In the genomic region with DNA sequence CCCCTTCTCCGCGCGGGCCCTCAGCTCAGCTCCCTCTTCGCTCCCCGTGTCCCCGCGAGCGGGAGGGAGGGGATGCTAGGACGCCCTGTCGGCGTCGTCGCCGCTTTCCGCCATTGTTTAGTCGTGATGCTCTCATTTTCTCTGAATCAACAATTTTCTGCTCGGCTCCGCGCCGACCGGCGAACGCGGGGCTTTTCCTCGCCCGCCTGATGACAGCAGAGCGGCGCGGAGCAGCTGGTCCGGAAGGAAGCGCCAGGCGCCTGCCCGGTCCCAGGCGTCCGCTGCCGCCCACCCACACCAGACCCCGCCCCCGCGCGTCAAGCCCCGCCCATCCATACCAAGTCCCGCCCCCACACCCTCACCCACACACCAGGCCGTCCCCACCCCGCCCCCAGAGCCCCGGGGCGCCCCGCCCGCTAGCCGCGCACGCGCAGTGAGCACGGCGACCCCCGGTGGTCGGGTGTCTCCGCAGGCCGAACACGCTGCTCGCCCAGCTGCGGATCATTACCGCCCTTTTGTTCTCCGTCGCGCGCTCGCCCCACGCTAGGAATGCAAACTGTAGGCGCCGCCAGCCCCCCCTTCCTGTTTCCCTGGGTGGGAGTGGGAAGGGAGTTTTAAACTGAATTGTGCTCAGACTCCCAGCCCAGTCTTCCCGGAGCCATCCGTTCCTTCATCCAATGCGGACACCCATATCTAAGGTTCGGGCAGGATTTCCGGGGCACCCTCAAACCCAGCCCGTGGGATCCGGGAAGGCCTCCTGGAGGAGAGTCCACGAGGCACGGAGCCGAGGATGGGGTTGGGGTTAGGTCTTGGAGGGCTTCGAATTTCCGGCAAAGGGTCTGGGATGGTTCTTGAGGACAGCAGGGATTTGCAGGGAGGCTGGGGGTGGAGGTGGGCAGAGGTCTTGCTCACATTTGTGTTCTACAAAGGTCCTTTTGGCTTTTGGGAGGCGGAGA, we compare ENCODE assay signal across 8 cellular contexts.
DNase-seq lines count a peak whose midpoint lies in the region; ATAC-seq and TF ChIP-seq lines count a peak whose summit lies in the region.

No MANE protein-coding gene starts in this region.

- H3K27ac ChIP-seq in caudate nucleus (ENCODE audit: low read depth, low read length): peak overlapping the region; percentile 88

- no peak for ATAC-seq in HG03025 (IDR thresholded peaks at IDR 0.05; ENCODE audit: low FRiP score, unreplicated experiment)
- no peak for ATAC-seq in HG03571 (IDR thresholded peaks at IDR 0.05; ENCODE audit: unreplicated experiment)

- peak; percentile 18 for DNase-seq in GM12864 (ENCODE audit: low read depth)
- DNase-seq in HS-5 (ENCODE audit: low read depth): peak; percentile 9
- DNase-seq in caudate nucleus (lab: John Stamatoyannopoulos, UW): peak in 59 of 61 donors; percentile 8 to 91 (median 68)
- peak; percentile 47 for DNase-seq in kidney tubule cell (ENCODE audit: low spot score)
- DNase-seq in stimulated activated CD4-positive, alpha-beta T cell treated with anti-CD3 and anti-CD28 coated beads, Interleukin-1b, Interleukin-23, amount 100 ng/mL, for 24 hours (ENCODE audit: low read depth in 4 of 4, low spot score in 1 of 4): peak in 3 of 4 experiments; percentile 47 to 60 (median 55)

- H3K4me3 ChIP-seq in GM12864 (ENCODE audit: low read depth, low read length): peak overlapping the region; percentile 58
- H3K4me3 ChIP-seq in WI38 (ENCODE audit: low read depth, low read length): peak overlapping the region; percentile 60

- TF ChIP-seq CTCF in GM12864 (IDR thresholded peaks at IDR 0.05; ENCODE audit: low read depth, low read length, missing control alignments): no peak
- TF ChIP-seq CTCF in WI38 (IDR thresholded peaks at IDR 0.05; ENCODE audit: low read depth, low read length): no peak

Comparison
In these comparisons a context has a peak if more than half of its experiments do, and no peak if none do; other contexts are left out.
1. DNase-seq: peak in every context shown above with its lines; median percentile 68 in caudate nucleus; 55 in stimulated activated CD4-positive, alpha-beta T cell treated with anti-CD3 and anti-CD28 coated beads, Interleukin-1b, Interleukin-23, amount 100 ng/mL, for 24 hours; 47 in kidney tubule cell; 18 in GM12864; 9 in HS-5.